15 cellular contexts compared by ENCODE assay signal in genomic region chr3:66408458-66408857, GRCh38.
A peak's percentile ranks its signal among the peaks of the same experiment; 100 is the strongest.
DNase-seq lines count a peak whose midpoint lies in the region; ATAC-seq and TF ChIP-seq lines count a peak whose summit lies in the region.
"Had no signal": no experiment of that assay in that cellular context is flagged by ENCODE, and none has a peak within 500 bp of the region (broad histone marks: within the 10 kb centered on the region; RNA-seq: fewer than 3 reads in every experiment).

No MANE protein-coding gene starts in this region.

- H4K8ac ChIP-seq in H9 (replicated peaks; ENCODE audit: insufficient read length, low read depth, low read length): no peak overlapping the region

- H2AFZ ChIP-seq in H9 (ENCODE audit: low read length): no peak overlapping the region
- H2AFZ ChIP-seq: hepatocyte had no signal

- H3K27ac ChIP-seq in H9 (ENCODE audit: insufficient read length, low read depth, low read length) (no peak overlapping the region), VCaP (peak overlapping the region; percentile 62), gastroesophageal sphincter (peak overlapping the region in 3 of 4 donors; percentile 78 to 82 (median 80)), upper lobe of right lung (no peak overlapping the region)
- H3K27ac ChIP-seq: hepatocyte had no signal

- H3K79me1 ChIP-seq in H9 (ENCODE audit: insufficient read depth, low read depth, low read length, poor library complexity, severe bottlenecking): peaks cover under 1% of the 10 kb centered on the region

- DNase-seq in H9: no peak
- DNase-seq in left lobe of liver (ENCODE audit: low spot score): no peak
- DNase-seq in upper lobe of right lung: no peak
- no peak for DNase-seq in sciatic nerve (ENCODE audit: low spot score)
- DNase-seq: NCI-H510A had no signal

- no peak overlapping the region for H2BK120ac ChIP-seq in H9 (ENCODE audit: low read depth, low read length, poor library complexity, severe bottlenecking)

- H2AK5ac ChIP-seq in H9 (ENCODE audit: insufficient read length, low read length): no peak overlapping the region

- H3K4ac ChIP-seq in H9 (ENCODE audit: low read depth, low read length): no peak overlapping the region

- no peak overlapping the region for H4K91ac ChIP-seq in H9 (ENCODE audit: insufficient read length, low read depth, low read length)

- no peak overlapping the region for H2BK15ac ChIP-seq in H9 (ENCODE audit: low read depth, low read length)

- H3T11ph ChIP-seq in H9 (ENCODE audit: low read length): no peak overlapping the region

- no peak overlapping the region for H2BK12ac ChIP-seq in H9 (ENCODE audit: insufficient read length, low read depth, low read length)

- no peak overlapping the region for H3K56ac ChIP-seq in H9 (ENCODE audit: insufficient read length, low read depth, low read length)

- H4K5ac ChIP-seq in H9 (ENCODE audit: insufficient read length, low read depth, low read length): no peak overlapping the region

- no peaks in the 10 kb centered on the region for H4K20me1 ChIP-seq in H9 (ENCODE audit: control insufficient read depth, insufficient read depth, insufficient read length)

- no peak overlapping the region for H3K4me2 ChIP-seq in H9 (ENCODE audit: insufficient read depth, insufficient read length, low read length)
- H3K4me2 ChIP-seq: hepatocyte, SK-N-SH had no signal

- no peak overlapping the region for H3K18ac ChIP-seq in H9 (ENCODE audit: insufficient read length, low read depth, low read length)

- no peaks in the 10 kb centered on the region for H3K27me3 Mint-ChIP-seq in H9 (ENCODE audit: low read depth)
- H3K27me3 Mint-ChIP-seq in stimulated activated memory B cell treated with anti-CD40 and anti-IgM and Interleukin-4, amounts not matched to agents 10 μg/mL and 1 μg/mL and 100 μg/mL, for 72 hours: no peaks in the 10 kb centered on the region
- H3K27me3 Mint-ChIP-seq: activated CD4-positive, alpha-beta memory T cell treated with anti-CD3 and anti-CD28 coated beads, Interleukin-2, amount 10 ng/mL, durations not matched to agents 7 days and 5 days; activated naive CD4-positive, alpha-beta T cell treated with anti-CD3 and anti-CD28 coated beads, Interleukin-2, amount 50 U/mL, for 24 hours; naive thymus-derived CD4-positive, alpha-beta T cell; type B pancreatic cell had no signal

- H3K4me1 ChIP-seq in H9 (ENCODE audit: insufficient read depth, low read length) (no peaks in the 10 kb centered on the region; the same call in 1 of the 2 replicates), gastroesophageal sphincter (peaks cover 2 to 100% (median 39%) of the 10 kb centered on the region in 3 donors), upper lobe of right lung (no peaks in the 10 kb centered on the region)

- no peak overlapping the region for H3K23ac ChIP-seq in H9 (ENCODE audit: insufficient read length, low read depth, low read length)

- no peak overlapping the region for H3K9ac ChIP-seq in H9 (ENCODE audit: extremely low read depth, insufficient read length, low read length)
- H3K9ac ChIP-seq: SK-N-SH had no signal

- peaks cover 36 to 44% of the 10 kb centered on the region in 2 experiments for H3K4me1 Mint-ChIP-seq in H9
- H3K4me1 Mint-ChIP-seq in stimulated activated memory B cell treated with anti-CD40 and anti-IgM and Interleukin-4, amounts not matched to agents 10 μg/mL and 1 μg/mL and 100 μg/mL, for 72 hours: peaks cover 11% of the 10 kb centered on the region

- TF ChIP-seq POLR2A in gastroesophageal sphincter (IDR thresholded peaks at IDR 0.05): no peak

- ATAC-seq in gastroesophageal sphincter: no peak
- no peak for ATAC-seq in stimulated activated memory B cell treated with anti-CD40 and anti-IgM and Interleukin-4, amounts not matched to agents 10 μg/mL and 1 μg/mL and 100 μg/mL, for 72 hours
- no peak for ATAC-seq in left lobe of liver
- ATAC-seq in upper lobe of right lung: no peak
- ATAC-seq in sciatic nerve: no peak

- H3K4me3 ChIP-seq in gastroesophageal sphincter (no peak overlapping the region), upper lobe of right lung (no peak overlapping the region)
- H3K4me3 ChIP-seq: hepatocyte had no signal

- no peaks in the 10 kb centered on the region for H3K9me3 ChIP-seq in H9 (ENCODE audit: control insufficient read depth, low read depth, low read length)
- no peaks in the 10 kb centered on the region for H3K9me3 ChIP-seq in gastroesophageal sphincter
- no peaks in the 10 kb centered on the region for H3K9me3 ChIP-seq in upper lobe of right lung
- H3K9me3 ChIP-seq: SK-N-SH had no signal

- H2BK5ac ChIP-seq in H9 (ENCODE audit: insufficient read length, low read length): no peak overlapping the region

- H3K27me3 ChIP-seq in H9 (ENCODE audit: insufficient read depth, low read length) (no peaks in the 10 kb centered on the region), gastroesophageal sphincter (no peaks in the 10 kb centered on the region), upper lobe of right lung (no peaks in the 10 kb centered on the region)
- H3K27me3 ChIP-seq: hepatocyte had no signal

- H3K23me2 ChIP-seq in H9 (ENCODE audit: insufficient read length, low read depth, low read length, poor library complexity, severe bottlenecking): no peaks in the 10 kb centered on the region

- peaks cover 71 to 97% (median 87%) of the 10 kb centered on the region in 3 experiments for H3K36me3 Mint-ChIP-seq in H9 (ENCODE audit: insufficient read depth in 1 of 3, low read depth in 3 of 3)
- no peaks in the 10 kb centered on the region for H3K36me3 Mint-ChIP-seq in stimulated activated memory B cell treated with anti-CD40 and anti-IgM and Interleukin-4, amounts not matched to agents 10 μg/mL and 1 μg/mL and 100 μg/mL, for 72 hours
- H3K36me3 Mint-ChIP-seq: activated naive CD4-positive, alpha-beta T cell treated with anti-CD3 and anti-CD28 coated beads, Interleukin-2, amount 50 U/mL, for 24 hours had no signal

- H3K4me3 Mint-ChIP-seq in H9: no peak overlapping the region
- no peak overlapping the region for H3K4me3 Mint-ChIP-seq in stimulated activated memory B cell treated with anti-CD40 and anti-IgM and Interleukin-4, amounts not matched to agents 10 μg/mL and 1 μg/mL and 100 μg/mL, for 72 hours
- H3K4me3 Mint-ChIP-seq: activated CD4-positive, alpha-beta memory T cell treated with anti-CD3 and anti-CD28 coated beads, Interleukin-2, amount 10 ng/mL, durations not matched to agents 7 days and 5 days; activated naive CD4-positive, alpha-beta T cell treated with anti-CD3 and anti-CD28 coated beads, Interleukin-2, amount 50 U/mL, for 24 hours; activated T-cell treated with anti-CD3 and anti-CD28 coated beads, Interleukin-2, amount 50 U/mL, for 4 hours; naive thymus-derived CD4-positive, alpha-beta T cell; type B pancreatic cell had no signal

- intact Hi-C loops in upper lobe of right lung (cut with DNase I) (loop anchor here (5.0 kb wide), 1 partner anchor 409 kb away; no protein-coding TSS in a partner anchor), sciatic nerve (cut with DNase I) (loop anchor here (10.0 kb wide), 1 partner anchor 406 kb away; no protein-coding TSS in a partner anchor)

- H3K14ac ChIP-seq in H9 (ENCODE audit: insufficient read depth, low read length): no peak overlapping the region

- H3K36me3 ChIP-seq in gastroesophageal sphincter (peaks cover 0 to 73% of the 10 kb centered on the region in 2 donors), upper lobe of right lung (peaks cover 79% of the 10 kb centered on the region)

- no peaks in the 10 kb centered on the region; the same call in 1 of the 2 replicates for H3K79me2 ChIP-seq in H9 (ENCODE audit: insufficient read depth, low read length)
- H3K79me2 ChIP-seq: hepatocyte had no signal

- peak overlapping the region in 2 of 3 experiments; percentile 80 to 95; a peak in 4 of 7 replicates for H3K27ac Mint-ChIP-seq in H9
- peak overlapping the region; percentile 42 for H3K27ac Mint-ChIP-seq in stimulated activated memory B cell treated with anti-CD40 and anti-IgM and Interleukin-4, amounts not matched to agents 10 μg/mL and 1 μg/mL and 100 μg/mL, for 72 hours
- H3K27ac Mint-ChIP-seq: activated CD4-positive, alpha-beta memory T cell treated with anti-CD3 and anti-CD28 coated beads, Interleukin-2, amount 10 ng/mL, durations not matched to agents 7 days and 5 days; activated naive CD4-positive, alpha-beta T cell treated with anti-CD3 and anti-CD28 coated beads, Interleukin-2, amount 50 U/mL, for 24 hours; type B pancreatic cell had no signal

- no CpG with 5 or more reads among the region's 7 CpGs for WGBS in H9 (ENCODE audit: extremely low coverage, insufficient read length, low lambda C conversion rate)
- WGBS in gastroesophageal sphincter (ENCODE audit: low coverage in 1 of 2), 2 donors: 80% methylated on average over 1 of the region's 7 CpGs

- no peak overlapping the region for H2BK20ac ChIP-seq in H9 (ENCODE audit: low read depth, low read length, poor library complexity, severe bottlenecking)

- TF ChIP-seq CTCF in H9 (conservative IDR thresholded peaks at IDR 0.05) (no peak), VCaP (conservative IDR thresholded peaks at IDR 0.05) (no peak), gastroesophageal sphincter (IDR thresholded peaks at IDR 0.05) (no peak), upper lobe of right lung (IDR thresholded peaks at IDR 0.05) (no peak)

- no peaks in the 10 kb centered on the region for H3K9me3 Mint-ChIP-seq in H9
- no peaks in the 10 kb centered on the region for H3K9me3 Mint-ChIP-seq in stimulated activated memory B cell treated with anti-CD40 and anti-IgM and Interleukin-4, amounts not matched to agents 10 μg/mL and 1 μg/mL and 100 μg/mL, for 72 hours
- H3K9me3 Mint-ChIP-seq: activated CD4-positive, alpha-beta memory T cell treated with anti-CD3 and anti-CD28 coated beads, Interleukin-2, amount 10 ng/mL, durations not matched to agents 7 days and 5 days; activated naive CD4-positive, alpha-beta T cell treated with anti-CD3 and anti-CD28 coated beads, Interleukin-2, amount 50 U/mL, for 24 hours; activated T-cell treated with anti-CD3 and anti-CD28 coated beads, Interleukin-2, amount 50 U/mL, for 4 hours; naive thymus-derived CD4-positive, alpha-beta T cell; type B pancreatic cell had no signal

- TF ChIP-seq EP300 in gastroesophageal sphincter (IDR thresholded peaks at IDR 0.05): no peak

Comparison
In these comparisons a context has a peak if more than half of its experiments do, and no peak if none do; other contexts are left out.
1. H3K27ac ChIP-seq: peak in VCaP (single experiment) and gastroesophageal sphincter (3 of 4); none in H9 (single experiment) and upper lobe of right lung (single experiment).